In the genomic region with DNA sequence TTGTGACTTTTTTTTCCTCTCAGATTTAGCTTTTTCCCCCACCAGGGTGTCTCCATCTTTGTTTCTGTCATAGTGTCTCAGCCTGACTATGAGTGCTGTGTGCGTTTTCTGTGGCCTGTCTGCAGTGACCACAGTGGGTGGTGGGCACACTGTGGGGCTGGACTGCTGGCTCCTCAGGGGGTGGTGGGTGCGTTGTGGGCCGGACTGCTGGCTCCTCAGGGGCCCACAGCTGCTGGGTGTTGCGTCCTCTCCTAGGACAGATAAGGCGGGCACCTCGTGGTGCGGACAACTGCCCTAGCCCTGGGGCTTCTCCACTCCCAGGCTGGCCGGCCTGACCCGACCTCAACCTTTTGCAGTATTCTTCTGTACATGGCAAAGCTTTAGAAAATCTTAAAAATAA, we compare ENCODE assay signal across 19 cellular contexts.
"Had no signal": no experiment of that assay in that cellular context is flagged by ENCODE, and none has a peak within 500 bp of the region (broad histone marks: within the 10 kb centered on the region; RNA-seq: fewer than 3 reads in every experiment).

No MANE protein-coding gene starts in this region.

- H3K4me3 ChIP-seq: body of pancreas, colonic mucosa, esophagus muscularis mucosa, mucosa of descending colon, thyroid gland had no signal

- H3K9me3 ChIP-seq: body of pancreas, colonic mucosa, esophagus muscularis mucosa, mucosa of descending colon, thyroid gland had no signal

- H3K27me3 Mint-ChIP-seq: activated naive CD8-positive, alpha-beta T cell treated with anti-CD3 and anti-CD28 coated beads for 36 hours; memory B cell; naive thymus-derived CD4-positive, alpha-beta T cell; T-cell had no signal

- H3K36me3 ChIP-seq: colonic mucosa had no signal

- DNase-seq: activated CD4-positive, alpha-beta T cell treated with anti-CD3 and anti-CD28 coated beads, Interleukin-2, amount 50 U/mL, for 48 hours; activated gamma-delta T cell treated with Interleukin-2 at 50 U/mL for 16 hours; activated naive CD8-positive, alpha-beta T cell treated with anti-CD3 and anti-CD28 coated beads for 36 hours; body of pancreas; central memory CD4-positive, alpha-beta T cell; colonic mucosa; mucosa of descending colon; naive thymus-derived CD4-positive, alpha-beta T cell; posterior cingulate gyrus; stimulated activated CD4-positive, alpha-beta T cell treated with anti-CD3 and anti-CD28 coated beads, Interleukin-12 subunit alpha, Interleukin-12 subunit beta, amount 100 ng/mL, for 4 hours; stimulated activated CD4-positive, alpha-beta T cell treated with anti-CD3 and anti-CD28 coated beads, Interleukin-1b, Interleukin-23, amount 100 ng/mL, for 48 hours; stimulated activated CD8-positive, alpha-beta memory T cell treated with anti-CD3 and anti-CD28 coated beads, Interleukin-4, amount 100 ng/mL, for 48 hours; stimulated activated naive CD4-positive, alpha-beta T cell treated with Interleukin-2 at 50 U/mL for 16 hours; T-cell; thyroid gland; WERI-Rb-1 had no signal

- ATAC-seq: body of pancreas; mucosa of descending colon; naive thymus-derived CD4-positive, alpha-beta T cell; SK-N-SH treated with all-trans-retinoic acid at 6 μM for 48 hours; T-cell had no signal

- H3K27ac ChIP-seq: body of pancreas, colonic mucosa, esophagus muscularis mucosa, thyroid gland, WERI-Rb-1 had no signal

- H3K4me1 ChIP-seq: body of pancreas, colonic mucosa had no signal

- H3K4me3 Mint-ChIP-seq: activated naive CD8-positive, alpha-beta T cell treated with anti-CD3 and anti-CD28 coated beads for 36 hours; memory B cell; T-cell had no signal

- H3K27ac Mint-ChIP-seq: activated naive CD8-positive, alpha-beta T cell treated with anti-CD3 and anti-CD28 coated beads for 36 hours had no signal
